12 cellular contexts compared by ENCODE assay signal in genomic region chr5:138870611-138871010, GRCh38. TPM values are rescaled to one million over a fixed set of nuclear protein-coding genes. Genes with fewer than 3 reads are reported as not detected.
DNase-seq lines count a peak whose midpoint lies in the region; ATAC-seq and TF ChIP-seq lines count a peak whose summit lies in the region.
"Had no signal": no experiment of that assay in that cellular context is flagged by ENCODE, and none has a peak within 500 bp of the region (broad histone marks: within the 10 kb centered on the region; RNA-seq: fewer than 3 reads in every experiment).

No MANE protein-coding gene starts in this region.

- H4K8ac ChIP-seq in trophoblast cell (ENCODE audit: low read depth, low read length) = no peak overlapping the region

- H3K4me1 ChIP-seq in HUES48 (ENCODE audit: control insufficient read depth, insufficient read depth, low read length) (peaks cover 68% of the 10 kb centered on the region), trophoblast cell (ENCODE audit: control insufficient read depth in 1 of 2, insufficient read depth in 2 of 2, low read length in 2 of 2) (peaks cover 4 to 12% of the 10 kb centered on the region in 2 experiments), mucosa of descending colon (ENCODE audit: low read depth) (no peaks in the 10 kb centered on the region)

- H3K4me2 ChIP-seq in trophoblast cell (ENCODE audit: low read length) = no peak overlapping the region

- intact Hi-C loops in mucosa of descending colon (cut with DNase I, micrococcal nuclease) = no loop called here

- no peak overlapping the region for H2AK5ac ChIP-seq in trophoblast cell (ENCODE audit: low read length)

- ATAC-seq in mucosa of descending colon (no peak), left lobe of liver (no peak)

- no peak overlapping the region for H3K4me3 ChIP-seq in HUES48 (ENCODE audit: low read depth, low read length)
- peak overlapping the region; percentile 74 for H3K4me3 ChIP-seq in WERI-Rb-1 (ENCODE audit: low read depth, low read length)
- H3K4me3 ChIP-seq in fibroblast of the aortic adventitia (ENCODE audit: low read depth, low read length) = peak overlapping the region; percentile 11
- H3K4me3 ChIP-seq in trophoblast cell (ENCODE audit: low read depth, low read length) = no peak overlapping the region
- no peak overlapping the region for H3K4me3 ChIP-seq in mucosa of descending colon

- H3K4ac ChIP-seq in trophoblast cell (ENCODE audit: low read depth, low read length) = peak overlapping the region; percentile 70

- no peak overlapping the region for H3K23ac ChIP-seq in trophoblast cell (ENCODE audit: low read length)

- peak overlapping the region; percentile 69 for H3K27ac ChIP-seq in HUES48 (ENCODE audit: low read depth, low read length)
- peak overlapping the region; percentile 86 for H3K27ac ChIP-seq in WERI-Rb-1
- H3K27ac ChIP-seq in trophoblast cell (ENCODE audit: low read depth, low read length) = peak overlapping the region; percentile 27

- H3K36me3 ChIP-seq in HUES48 (ENCODE audit: control insufficient read depth, insufficient read depth, low read length) (no peaks in the 10 kb centered on the region), WERI-Rb-1 (peaks cover 22% of the 10 kb centered on the region), trophoblast cell (ENCODE audit: control insufficient read depth in 1 of 2, insufficient read depth in 2 of 2, low read length in 2 of 2) (no peaks in the 10 kb centered on the region), mucosa of descending colon (ENCODE audit: low read depth) (no peaks in the 10 kb centered on the region)

- peak; percentile 62 for DNase-seq in WERI-Rb-1
- DNase-seq in fibroblast of the aortic adventitia (ENCODE audit: low read depth) = no peak
- no peak for DNase-seq in trophoblast cell
- no peak for DNase-seq in activated naive CD4-positive, alpha-beta T cell treated with anti-CD3 and anti-CD28 coated beads, Interleukin-2, amount 50 U/mL, for 16 hours
- DNase-seq in mucosa of descending colon = no peak
- DNase-seq in left lobe of liver (ENCODE audit: low spot score) = no peak
- DNase-seq: activated CD8-positive, alpha-beta memory T cell treated with anti-CD3 and anti-CD28 coated beads for 24 hours; CD8-positive, alpha-beta memory T cell; KG1; NCI-H187 treated with DMSO at 0.1 percent for 48 hours; T1000 had no signal

- peak overlapping the region; percentile 4 for H2BK120ac ChIP-seq in trophoblast cell (ENCODE audit: insufficient read depth, low read length, poor library complexity)

- H3K79me2 ChIP-seq in trophoblast cell (ENCODE audit: control insufficient read depth, insufficient read depth, low read length, poor library complexity) = peaks cover 6% of the 10 kb centered on the region

- WGBS in trophoblast cell (ENCODE audit: extremely low coverage, insufficient coverage, insufficient read length) = no CpG with 5 or more reads among the region's 3 CpGs

- H3K9ac ChIP-seq in HUES48 (ENCODE audit: low read depth, low read length) = no peak overlapping the region
- no peak overlapping the region for H3K9ac ChIP-seq in trophoblast cell (ENCODE audit: low read length)

- H2BK12ac ChIP-seq in trophoblast cell (ENCODE audit: low read length) = no peak overlapping the region

- no peaks in the 10 kb centered on the region for H3K9me3 ChIP-seq in HUES48 (ENCODE audit: control insufficient read depth, insufficient read depth, low read length)
- no peaks in the 10 kb centered on the region for H3K9me3 ChIP-seq in WERI-Rb-1 (ENCODE audit: severe bottlenecking)
- H3K9me3 ChIP-seq in trophoblast cell (ENCODE audit: insufficient read depth, low read depth, low read length) = no peaks in the 10 kb centered on the region
- no peaks in the 10 kb centered on the region for H3K9me3 ChIP-seq in mucosa of descending colon

- H2BK5ac ChIP-seq in trophoblast cell (ENCODE audit: low read depth, low read length, poor library complexity) = no peak overlapping the region

- H2AFZ ChIP-seq in trophoblast cell (ENCODE audit: insufficient read depth, low read length, poor library complexity) = no peak overlapping the region

- H4K91ac ChIP-seq in trophoblast cell (ENCODE audit: low read depth, low read length) = no peak overlapping the region

- no peak overlapping the region for H4K12ac ChIP-seq in trophoblast cell (ENCODE audit: low read depth, low read length)

- H3K27me3 ChIP-seq in HUES48 (ENCODE audit: control insufficient read depth, insufficient read depth, low read length) (no peaks in the 10 kb centered on the region), WERI-Rb-1 (ENCODE audit: insufficient read depth, low read depth, severe bottlenecking) (no peaks in the 10 kb centered on the region), trophoblast cell (ENCODE audit: insufficient read depth, low read length) (no peaks in the 10 kb centered on the region)

- no peak overlapping the region for H3K14ac ChIP-seq in trophoblast cell (ENCODE audit: low read length)

- H3K79me1 ChIP-seq in trophoblast cell (ENCODE audit: low read length) = peaks cover 3% of the 10 kb centered on the region

- no peak overlapping the region for H3K18ac ChIP-seq in trophoblast cell (ENCODE audit: low read length)

- TF ChIP-seq CTCF in WERI-Rb-1 (IDR thresholded peaks at IDR 0.05; ENCODE audit: low read depth, low read length) = no peak
- no peak for TF ChIP-seq CTCF in fibroblast of the aortic adventitia (IDR thresholded peaks at IDR 0.05; ENCODE audit: insufficient read depth, low read length)
- no peak for TF ChIP-seq CTCF in mucosa of descending colon (IDR thresholded peaks at IDR 0.05)

RNA-seq across cellular contexts. Expression of gene LRRTM2, which starts 4.5 kb away (rescaled TPM):
- total RNA-seq in fibroblast of the aortic adventitia (ENCODE audit: low replicate concordance) = 0.33 and 3.6 TPM in 2 replicates
- not detected in 2 replicates for polyA plus RNA-seq in trophoblast cell (2013)
- under 1 TPM; 0.06 to 0.60 (median 0.24) TPM for total RNA-seq in mucosa of descending colon
- not detected for total RNA-seq in left lobe of liver
- total RNA-seq: CD8-positive, alpha-beta memory T cell had no signal
- polyA plus RNA-seq: CD8-positive, alpha-beta memory T cell had no signal

Comparison
In these comparisons a context has a peak if more than half of its experiments do, and no peak if none do; other contexts are left out.
1. H3K27ac ChIP-seq: peak in every context shown above with its lines; median percentile 86 in WERI-Rb-1; 69 in HUES48; 27 in trophoblast cell.
2. H3K4me3 ChIP-seq: peak in WERI-Rb-1 (single experiment) and fibroblast of the aortic adventitia (single experiment); none in HUES48 (single experiment), trophoblast cell (single experiment) and mucosa of descending colon (single experiment).